In genomic region chr6:91782789-91783188, GRCh38 we compare ENCODE assay signal across 23 cellular contexts.
DNase-seq lines count a peak whose midpoint lies in the region; ATAC-seq and TF ChIP-seq lines count a peak whose summit lies in the region.
"Had no signal": no experiment of that assay in that cellular context is flagged by ENCODE, and none has a peak within 500 bp of the region (broad histone marks: within the 10 kb centered on the region; RNA-seq: fewer than 3 reads in every experiment).

No MANE protein-coding gene starts in this region.

- H3K4me3 ChIP-seq in HAP-1 = no peak overlapping the region
- H3K4me3 ChIP-seq: BLaER1 treated with 17β-estradiol and CSF1 and Interleukin-3, amounts not matched to agents 10 nM and 100 nM; coronary artery; GM23338; SJSA1; spleen had no signal

- in situ Hi-C loops in HAP-1 (cut with MboI; ENCODE audit: low sequenced_read_pairs) = no loop called here

- H3K36me3 Mint-ChIP-seq in brain = no peaks in the 10 kb centered on the region
- H3K36me3 Mint-ChIP-seq: activated naive CD4-positive, alpha-beta T cell treated with anti-CD3 and anti-CD28 coated beads, Interleukin-2, amount 50 U/mL, for 24 hours; mesothelial cell of epicardium had no signal

- no peak for ATAC-seq in GM21528 (IDR thresholded peaks at IDR 0.05; ENCODE audit: low FRiP score, unreplicated experiment)
- ATAC-seq: activated CD8-positive, alpha-beta T cell treated with anti-CD3 and anti-CD28 coated beads, Interleukin-2, amount 10 ng/mL, durations not matched to agents 7 days and 5 days; GM23338; natural killer cell treated with Interleukin-12 subunit alpha and Interleukin-12 subunit beta and Interleukin-15 and Interleukin-18, amount 100 ng/mL, for 72 hours had no signal

- peaks cover 41% of the 10 kb centered on the region for H3K4me1 Mint-ChIP-seq in brain
- H3K4me1 Mint-ChIP-seq: activated naive CD4-positive, alpha-beta T cell treated with anti-CD3 and anti-CD28 coated beads, Interleukin-2, amount 50 U/mL, for 24 hours; IgD-negative memory B cell had no signal

- H3K27ac Mint-ChIP-seq in brain = peak overlapping the region in 4 of 5 experiments; percentile 66 to 97 (median 87)
- H3K27ac Mint-ChIP-seq: activated CD8-positive, alpha-beta T cell treated with anti-CD3 and anti-CD28 coated beads, Interleukin-2, amount 10 ng/mL, durations not matched to agents 7 days and 5 days; activated naive CD4-positive, alpha-beta T cell treated with anti-CD3 and anti-CD28 coated beads, Interleukin-2, amount 50 U/mL, for 24 hours; activated T-cell treated with anti-CD3 and anti-CD28 coated beads, Interleukin-2, amount 50 U/mL, for 24 hours; GM23338; IgD-negative memory B cell; mesothelial cell of epicardium; natural killer cell treated with Interleukin-12 subunit alpha and Interleukin-12 subunit beta and Interleukin-15 and Interleukin-18, amount 100 ng/mL, for 72 hours had no signal

- no peaks in the 10 kb centered on the region for H3K36me3 ChIP-seq in HAP-1 (replicated peaks)
- H3K36me3 ChIP-seq: BLaER1 treated with 17β-estradiol and CSF1 and Interleukin-3, amounts not matched to agents 10 nM and 100 nM; SJSA1; spleen had no signal

- TF ChIP-seq CTCF in brain (conservative IDR thresholded peaks at IDR 0.05) = no peak

- no peaks in the 10 kb centered on the region for H3K27me3 ChIP-seq in HAP-1 (ENCODE audit: low read depth)
- H3K27me3 ChIP-seq: BLaER1 treated with 17β-estradiol and CSF1 and Interleukin-3, amounts not matched to agents 10 nM and 100 nM; SJSA1; spleen had no signal

- DNase-seq in NCI-H1436 (lab: John Stamatoyannopoulos, UW) (peak; percentile 27), NCI-H1436 treated with DMSO at 0.1 percent for 48 hours (lab: John Stamatoyannopoulos, UW) (no peak), NCI-H524 treated with DMSO at 0.1 percent for 48 hours (lab: John Stamatoyannopoulos, UW) (peak; percentile 45), pons (ENCODE audit: low spot score) (peak; percentile 19), head of caudate nucleus (no peak), HAP-1 (ENCODE audit: low spot score in 2 of 2) (no peak)
- DNase-seq: activated CD8-positive, alpha-beta T cell treated with anti-CD3 and anti-CD28 coated beads, Interleukin-2, amount 10 ng/mL, durations not matched to agents 7 days and 5 days; activated T-cell treated with anti-CD3 and anti-CD28 coated beads, Interleukin-2, amount 50 U/mL, for 24 hours; Calu3; NCI-H187 treated with DMSO at 0.1 percent for 48 hours; NCI-H510A treated with DMSO at 0.1 percent for 48 hours; spleen; stimulated activated CD4-positive, alpha-beta T cell treated with anti-CD3 and anti-CD28 coated beads, Interleukin-4, amount 100 ng/mL, for 4 hours had no signal

- H3K9me3 ChIP-seq in HAP-1 = no peaks in the 10 kb centered on the region
- H3K9me3 ChIP-seq: SJSA1 had no signal

- no peaks in the 10 kb centered on the region for H3K27me3 Mint-ChIP-seq in brain
- H3K27me3 Mint-ChIP-seq: activated naive CD4-positive, alpha-beta T cell treated with anti-CD3 and anti-CD28 coated beads, Interleukin-2, amount 50 U/mL, for 24 hours; activated T-cell treated with anti-CD3 and anti-CD28 coated beads, Interleukin-2, amount 50 U/mL, for 24 hours; IgD-negative memory B cell; natural killer cell treated with Interleukin-12 subunit alpha and Interleukin-12 subunit beta and Interleukin-15 and Interleukin-18, amount 100 ng/mL, for 72 hours had no signal

- no peak overlapping the region for H3K4me3 Mint-ChIP-seq in brain
- H3K4me3 Mint-ChIP-seq: activated CD8-positive, alpha-beta T cell treated with anti-CD3 and anti-CD28 coated beads, Interleukin-2, amount 10 ng/mL, durations not matched to agents 7 days and 5 days; activated naive CD4-positive, alpha-beta T cell treated with anti-CD3 and anti-CD28 coated beads, Interleukin-2, amount 50 U/mL, for 24 hours; activated T-cell treated with anti-CD3 and anti-CD28 coated beads, Interleukin-2, amount 50 U/mL, for 24 hours; GM23338; IgD-negative memory B cell; mesothelial cell of epicardium; natural killer cell treated with Interleukin-12 subunit alpha and Interleukin-12 subunit beta and Interleukin-15 and Interleukin-18, amount 100 ng/mL, for 72 hours had no signal

- intact Hi-C loops in head of caudate nucleus (cut with DNase I) = no loop called here

- no peaks in the 10 kb centered on the region for H3K4me1 ChIP-seq in HAP-1
- H3K4me1 ChIP-seq: BLaER1 treated with 17β-estradiol and CSF1 and Interleukin-3, amounts not matched to agents 10 nM and 100 nM; SJSA1; spleen had no signal

- peaks cover 0 to 9% (median 3%) of the 10 kb centered on the region in 5 experiments for H3K9me3 Mint-ChIP-seq in brain

Comparison
In these comparisons a context has a peak if more than half of its experiments do, and no peak if none do; other contexts are left out.
1. DNase-seq: peak in NCI-H1436 (single experiment), NCI-H524 treated with DMSO at 0.1 percent for 48 hours (single experiment) and pons (single experiment); none in NCI-H1436 treated with DMSO at 0.1 percent for 48 hours (single experiment), head of caudate nucleus (0 of 42) and HAP-1 (0 of 2).